Comparison of ENCODE assay signal across 1 cellular context in genomic region chr19:49486232-49486631, GRCh38.
TF ChIP-seq lines count a peak whose summit lies in the region.

No MANE protein-coding gene starts in this region.

TF ChIP-seq in IMR-90, 13 proteins besides CTCF, POLR2A, EP300 and RAD21:
- no peak for TF ChIP-seq ELK1 (IDR thresholded peaks at IDR 0.05; ENCODE audit: borderline replicate concordance, low read depth, low read length)
- no peak for TF ChIP-seq USF2 (IDR thresholded peaks at IDR 0.05; ENCODE audit: low read depth, low read length)
- no peak for TF ChIP-seq CHD1 (IDR thresholded peaks at IDR 0.05; ENCODE audit: low read depth, low read length)
- TF ChIP-seq FOS (IDR thresholded peaks at IDR 0.05; ENCODE audit: low read depth, low read length), result no peak
